Comparison of ENCODE assay signal across 9 cellular contexts in genomic region chr1:181152892-181153633, GRCh38.
DNase-seq lines count a peak whose midpoint lies in the region; ATAC-seq, FAIRE-seq and TF ChIP-seq lines count a peak whose summit lies in the region.
"Had no signal": no experiment of that assay in that cellular context is flagged by ENCODE, and none has a peak within 500 bp of the region (broad histone marks: within the 10 kb centered on the region; RNA-seq: fewer than 3 reads in every experiment).

No MANE protein-coding gene starts in this region.

- TF ChIP-seq CTCF in AG04449 (IDR thresholded peaks at IDR 0.05; ENCODE audit: insufficient read depth, low read length, missing control alignments), result no peak
- TF ChIP-seq CTCF in fibroblast of villous mesenchyme (IDR thresholded peaks at IDR 0.05; ENCODE audit: insufficient read depth, low read depth, low read length), result peak; percentile 54
- peak in 1 of 4 donors; percentile 7 for TF ChIP-seq CTCF in pancreas (IDR thresholded peaks at IDR 0.05)

- no peaks in the 10 kb centered on the region for H3K27me3 Mint-ChIP-seq in activated T-helper 17 cell treated with anti-CD3 and anti-CD28 coated beads, Interleukin-2, amount 50 U/mL, for 72 hours
- H3K27me3 Mint-ChIP-seq: CD4-positive, CD25-positive, alpha-beta regulatory T cell had no signal

- H3K27ac ChIP-seq in pancreas, result peak overlapping the region in 1 of 4 donors; percentile 40

- no peaks in the 10 kb centered on the region for H3K27me3 ChIP-seq in pancreas

- intact Hi-C loops in pancreas (cut with DNase I), result no loop called here

- POLR2A ChIA-PET in AG04449 (lab: Yijun Ruan, JAX), result interaction anchor here (1.0 to 1.5 kb wide), 3 partner anchors 17 to 131 kb away, joined by 3 to 4 read pairs (median 3); partner anchors contain the start of genes IER5 and STX6

- no peaks in the 10 kb centered on the region for H3K9me3 Mint-ChIP-seq in activated T-helper 17 cell treated with anti-CD3 and anti-CD28 coated beads, Interleukin-2, amount 50 U/mL, for 72 hours
- H3K9me3 Mint-ChIP-seq: CD4-positive, CD25-positive, alpha-beta regulatory T cell had no signal

- no peak for FAIRE-seq in pancreas (lab: Jason Lieb, UNC)

- H3K4me3 ChIP-seq in AG04449 (ENCODE audit: low read depth, low read length) (no peak overlapping the region), fibroblast of villous mesenchyme (ENCODE audit: low read depth, low read length) (no peak overlapping the region), pancreas (no peak overlapping the region)

- no peak overlapping the region for H3K27ac Mint-ChIP-seq in activated T-helper 17 cell treated with anti-CD3 and anti-CD28 coated beads, Interleukin-2, amount 50 U/mL, for 72 hours

- H3K36me3 Mint-ChIP-seq in activated T-helper 17 cell treated with anti-CD3 and anti-CD28 coated beads, Interleukin-2, amount 50 U/mL, for 72 hours (ENCODE audit: low read depth), result no peaks in the 10 kb centered on the region

- H3K9me3 ChIP-seq in pancreas, result no peaks in the 10 kb centered on the region

- peak; percentile 78 for ATAC-seq in GM19023 (IDR thresholded peaks at IDR 0.05; ENCODE audit: unreplicated experiment)
- peak; percentile 69 for ATAC-seq in HG03066 (IDR thresholded peaks at IDR 0.05; ENCODE audit: low read depth, unreplicated experiment)
- peak; percentile 91 to 97 (median 92) for ATAC-seq in pancreas
- ATAC-seq in activated T-helper 17 cell treated with anti-CD3 and anti-CD28 coated beads, Interleukin-2, amount 50 U/mL, for 72 hours (replicated peaks), result no peak

- CTCF ChIA-PET in AG04449 (lab: Yijun Ruan, JAX), result interaction anchor here (1.7 to 16.5 kb wide), 6 partner anchors 11 to 271 kb away, joined by 6 to 362 read pairs (median 15); partner anchors contain the start of gene MR1

- DNase-seq in AG04449 (ENCODE audit: low read depth, low spot score), result peak; percentile 34
- peak; percentile 96 for DNase-seq in SIG-M5 treated with dmso at 0.1 percent for 504 hours (lab: John Stamatoyannopoulos, UW; ENCODE audit: unreplicated experiment)
- peak; percentile 96 for DNase-seq in fibroblast of villous mesenchyme (ENCODE audit: low read depth)
- DNase-seq in pancreas, result peak in 5 of 6 donors; percentile 70 to 82 (median 72)
- no peak for DNase-seq in cortex of kidney (lab: John Stamatoyannopoulos, UW)
- DNase-seq: CD4-positive, CD25-positive, alpha-beta regulatory T cell had no signal

- no peaks in the 10 kb centered on the region for H3K36me3 ChIP-seq in pancreas

- peaks cover 28% of the 10 kb centered on the region for H3K4me1 Mint-ChIP-seq in activated T-helper 17 cell treated with anti-CD3 and anti-CD28 coated beads, Interleukin-2, amount 50 U/mL, for 72 hours

- H3K4me3 Mint-ChIP-seq in activated T-helper 17 cell treated with anti-CD3 and anti-CD28 coated beads, Interleukin-2, amount 50 U/mL, for 72 hours, result no peak overlapping the region
- H3K4me3 Mint-ChIP-seq: CD4-positive, CD25-positive, alpha-beta regulatory T cell had no signal

- H3K4me1 ChIP-seq in pancreas, result peaks cover 0 to 11% (median 6%) of the 10 kb centered on the region in 3 donors

- WGBS in pancreas, 2 donors, result 7% methylated on average over 16 of the region's 16 CpGs
